Comparison of ENCODE assay signal across 1 cellular context in genomic region chr1:192788184-192788583, GRCh38.
TF ChIP-seq lines count a peak whose summit lies in the region.

No MANE protein-coding gene starts in this region.

TF ChIP-seq in HCT116, 20 proteins besides CTCF, POLR2A, EP300 and RAD21 (continued from another document):
- TF ChIP-seq, protein P1, sequence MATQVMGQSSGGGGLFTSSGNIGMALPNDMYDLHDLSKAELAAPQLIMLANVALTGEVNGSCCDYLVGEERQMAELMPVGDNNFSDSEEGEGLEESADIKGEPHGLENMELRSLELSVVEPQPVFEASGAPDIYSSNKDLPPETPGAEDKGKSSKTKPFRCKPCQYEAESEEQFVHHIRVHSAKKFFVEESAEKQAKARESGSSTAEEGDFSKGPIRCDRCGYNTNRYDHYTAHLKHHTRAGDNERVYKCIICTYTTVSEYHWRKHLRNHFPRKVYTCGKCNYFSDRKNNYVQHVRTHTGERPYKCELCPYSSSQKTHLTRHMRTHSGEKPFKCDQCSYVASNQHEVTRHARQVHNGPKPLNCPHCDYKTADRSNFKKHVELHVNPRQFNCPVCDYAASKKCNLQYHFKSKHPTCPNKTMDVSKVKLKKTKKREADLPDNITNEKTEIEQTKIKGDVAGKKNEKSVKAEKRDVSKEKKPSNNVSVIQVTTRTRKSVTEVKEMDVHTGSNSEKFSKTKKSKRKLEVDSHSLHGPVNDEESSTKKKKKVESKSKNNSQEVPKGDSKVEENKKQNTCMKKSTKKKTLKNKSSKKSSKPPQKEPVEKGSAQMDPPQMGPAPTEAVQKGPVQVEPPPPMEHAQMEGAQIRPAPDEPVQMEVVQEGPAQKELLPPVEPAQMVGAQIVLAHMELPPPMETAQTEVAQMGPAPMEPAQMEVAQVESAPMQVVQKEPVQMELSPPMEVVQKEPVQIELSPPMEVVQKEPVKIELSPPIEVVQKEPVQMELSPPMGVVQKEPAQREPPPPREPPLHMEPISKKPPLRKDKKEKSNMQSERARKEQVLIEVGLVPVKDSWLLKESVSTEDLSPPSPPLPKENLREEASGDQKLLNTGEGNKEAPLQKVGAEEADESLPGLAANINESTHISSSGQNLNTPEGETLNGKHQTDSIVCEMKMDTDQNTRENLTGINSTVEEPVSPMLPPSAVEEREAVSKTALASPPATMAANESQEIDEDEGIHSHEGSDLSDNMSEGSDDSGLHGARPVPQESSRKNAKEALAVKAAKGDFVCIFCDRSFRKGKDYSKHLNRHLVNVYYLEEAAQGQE (IDR thresholded peaks at IDR 0.05; ENCODE audit: low read depth), result no peak
- TF ChIP-seq ELF1 (IDR thresholded peaks at IDR 0.05; ENCODE audit: borderline replicate concordance, low read depth), result no peak
- no peak for TF ChIP-seq JUND (IDR thresholded peaks at IDR 0.05)
- TF ChIP-seq TCF7L2 (IDR thresholded peaks at IDR 0.05; ENCODE audit: borderline replicate concordance, extremely low read depth, insufficient read depth, insufficient read length), result no peak
